Comparison of ENCODE assay signal across 12 cellular contexts in the genomic region with DNA sequence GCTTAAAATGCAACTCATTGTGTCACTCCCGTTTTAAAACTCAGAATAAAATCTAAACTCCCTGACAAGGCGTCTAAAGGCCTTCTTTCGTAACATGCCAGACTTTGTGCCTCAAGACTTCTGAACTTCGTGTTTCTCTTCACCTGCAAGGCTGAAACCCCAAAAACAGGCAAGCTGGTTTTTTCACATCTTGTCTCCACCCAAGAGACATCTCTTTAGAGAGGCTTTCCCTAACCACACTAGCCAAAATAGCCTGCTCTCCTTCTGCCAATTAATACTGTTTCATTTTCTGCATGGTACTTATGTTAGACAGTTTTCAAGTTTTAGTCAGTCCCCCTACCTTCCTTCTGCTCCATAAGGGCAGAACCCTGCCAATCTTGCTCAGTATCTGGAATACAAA. TPM values are rescaled to one million over a fixed set of nuclear protein-coding genes. Genes with fewer than 3 reads are reported as not detected.
A peak's percentile ranks its signal among the peaks of the same experiment; 100 is the strongest.
DNase-seq lines count a peak whose midpoint lies in the region; ATAC-seq and TF ChIP-seq lines count a peak whose summit lies in the region.
"Had no signal": no experiment of that assay in that cellular context is flagged by ENCODE, and none has a peak within 500 bp of the region (broad histone marks: within the 10 kb centered on the region; RNA-seq: fewer than 3 reads in every experiment).

No MANE protein-coding gene starts in this region.

- TF ChIP-seq CTCF in GM10248 (IDR thresholded peaks at IDR 0.05; ENCODE audit: control extremely low read depth, extremely low read depth, low read depth, missing control alignments) = no peak

- in situ Hi-C loops in G401 (cut with HindIII; ENCODE audit: low sequenced_read_pairs) = no loop called here

- H3K4me1 Mint-ChIP-seq in T-helper 17 cell = peaks cover 35% of the 10 kb centered on the region
- H3K4me1 Mint-ChIP-seq in naive thymus-derived CD8-positive, alpha-beta T cell = peaks cover 30 to 60% (median 50%) of the 10 kb centered on the region in 4 donors

- peak; percentile 31 for DNase-seq in GM10248 (ENCODE audit: extremely low spot score)
- DNase-seq in T-helper 17 cell = no peak
- no peak for DNase-seq in naive thymus-derived CD8-positive, alpha-beta T cell
- DNase-seq in G401 (ENCODE audit: low spot score) = no peak
- DNase-seq in NCI-H2227 treated with DMSO at 0.1 percent for 48 hours (lab: John Stamatoyannopoulos, UW) = no peak
- no peak for DNase-seq in mucosa of gallbladder (ENCODE audit: low spot score)
- no peak for DNase-seq in NCI-H1930 (lab: John Stamatoyannopoulos, UW)
- DNase-seq: activated CD4-positive, CD25-positive, alpha-beta regulatory T cell; DMS79; NCI-H187 treated with DMSO at 0.1 percent for 48 hours; NCI-H524 had no signal

- no peaks in the 10 kb centered on the region for H3K9me3 ChIP-seq in T-helper 17 cell (ENCODE audit: control insufficient read depth, low read length, poor library complexity, severe bottlenecking)

- H3K9me3 Mint-ChIP-seq in naive thymus-derived CD8-positive, alpha-beta T cell = no peaks in the 10 kb centered on the region

- H3K36me3 Mint-ChIP-seq in T-helper 17 cell (ENCODE audit: low read depth) = peaks cover 2% of the 10 kb centered on the region
- H3K36me3 Mint-ChIP-seq in naive thymus-derived CD8-positive, alpha-beta T cell = peaks cover 0 to 20% (median 0%) of the 10 kb centered on the region in 3 donors

- H3K27ac Mint-ChIP-seq in T-helper 17 cell = peak overlapping the region; percentile 66
- peak overlapping the region; percentile 5 to 87 (median 58) for H3K27ac Mint-ChIP-seq in naive thymus-derived CD8-positive, alpha-beta T cell

- CTCF ChIA-PET in GM10248 (lab: Yijun Ruan, JAX) = interaction anchor here (1.1 kb wide), 1 partner anchor 16 kb away, joined by 4 read pairs; no protein-coding TSS in a partner anchor

- ATAC-seq in HG03025 (IDR thresholded peaks at IDR 0.05; ENCODE audit: low FRiP score, unreplicated experiment) (peak; percentile 42), T-helper 17 cell (no peak)
- ATAC-seq in naive thymus-derived CD8-positive, alpha-beta T cell = no peak

- no peak overlapping the region for H3K4me3 Mint-ChIP-seq in T-helper 17 cell
- H3K4me3 Mint-ChIP-seq in naive thymus-derived CD8-positive, alpha-beta T cell = peak overlapping the region in 6 of 10 donors; percentile 19 to 60 (median 32)

- no peaks in the 10 kb centered on the region for H3K27me3 Mint-ChIP-seq in T-helper 17 cell
- no peaks in the 10 kb centered on the region for H3K27me3 Mint-ChIP-seq in naive thymus-derived CD8-positive, alpha-beta T cell

- POLR2A ChIA-PET in GM10248 (lab: Yijun Ruan, JAX) = no interaction called here
- POLR2A ChIA-PET in naive thymus-derived CD8-positive, alpha-beta T cell (lab: Charles Lee) = no interaction called here

RNA-seq across cellular contexts. Expression of a gene that starts 41.6 kb away (rescaled TPM):
- total RNA-seq in T-helper 17 cell (100 to 1,000 TPM; 115 to 123 TPM), mucosa of gallbladder (79.5 TPM)
- total RNA-seq in naive thymus-derived CD8-positive, alpha-beta T cell = 100 to 1,000 TPM; 137 to 142 TPM
- 10 to 100 TPM; 49.4 to 75.1 (median 54.2) TPM for polyA plus RNA-seq in naive thymus-derived CD8-positive, alpha-beta T cell
- total RNA-seq in G401 (2014; rRNA removed; shearing (Covaris generic)) = 84.3 and 84.4 TPM in 2 replicates
